Comparison of ENCODE assay signal across 8 cellular contexts in the genomic region with DNA sequence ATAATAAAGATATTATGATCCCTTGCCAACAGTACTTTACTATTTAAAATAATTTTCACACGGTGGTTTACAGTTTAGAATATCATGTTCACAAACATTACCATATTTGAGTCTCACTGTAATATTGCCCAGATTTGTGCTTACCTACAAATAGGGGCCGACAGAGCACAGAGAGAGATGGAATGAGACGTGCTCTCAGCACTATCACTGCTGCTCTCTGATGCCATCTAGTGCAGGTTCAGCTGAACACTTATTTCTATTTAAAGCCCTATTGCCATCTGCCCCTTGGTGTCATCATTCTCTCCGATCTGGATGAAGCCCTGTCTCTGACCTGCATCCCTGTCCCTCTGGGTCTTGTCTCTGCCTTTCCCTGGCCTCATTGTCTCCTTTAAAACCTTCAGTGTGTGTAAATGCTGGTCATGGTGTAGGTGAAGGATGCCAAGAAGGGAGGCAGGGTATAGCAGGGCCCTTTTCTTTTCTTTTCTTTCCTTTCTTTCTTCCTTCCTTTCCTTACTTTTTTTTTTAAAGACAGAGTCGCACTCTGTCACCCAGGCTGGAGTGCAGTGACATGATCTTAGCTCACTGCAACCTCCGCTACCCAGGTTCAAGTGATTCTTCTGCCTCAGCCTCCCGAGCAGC. TPM values are rescaled to one million over a fixed set of nuclear protein-coding genes. Genes with fewer than 3 reads are reported as not detected.
DNase-seq lines count a peak whose midpoint lies in the region; ATAC-seq, FAIRE-seq and TF ChIP-seq lines count a peak whose summit lies in the region.

No MANE protein-coding gene starts in this region.

- H3K27ac ChIP-seq in A549 (peak overlapping the region; percentile 41 to 70; a peak in 4 of 6 replicates), IMR-90 (ENCODE audit: insufficient read depth, low read length) (no peak overlapping the region), vagina (no peak overlapping the region)

- H3K9me3 ChIP-seq in A549 (no peaks in the 10 kb centered on the region), IMR-90 (ENCODE audit: control insufficient read depth, insufficient read depth, low read length) (no peaks in the 10 kb centered on the region), vagina (no peaks in the 10 kb centered on the region)

- H2BK15ac ChIP-seq in IMR-90 (ENCODE audit: low read depth, low read length), result no peak overlapping the region

- no peak overlapping the region for H3K56ac ChIP-seq in IMR-90 (ENCODE audit: extremely low read depth, insufficient read depth, low read length)

- H3K14ac ChIP-seq in IMR-90 (replicated peaks; ENCODE audit: low read depth, low read length), result no peak overlapping the region

- ATAC-seq in A549 (peak; percentile 98 to 99), IMR-90 (ENCODE audit: low read depth) (peak; percentile 99), naive B cell (ENCODE audit: low read depth in 2 of 2) (peak; percentile 78 to 79)

- H3K4me3 ChIP-seq in A549 (no peak overlapping the region), IMR-90 (ENCODE audit: insufficient read depth, low read depth, low read length) (no peak overlapping the region), vagina (no peak overlapping the region)

- H2AFZ ChIP-seq in IMR-90 (replicated peaks; ENCODE audit: low read length, poor library complexity), result peak overlapping the region; percentile 52

- POLR2A ChIA-PET in A549 (lab: Yijun Ruan, JAX), result interaction anchor here (1.0 to 1.8 kb wide), 2 partner anchors 16 to 151 kb away, joined by 7 read pairs; a partner anchor contains a TSS
- POLR2A ChIA-PET in IMR-90 (lab: Charles Lee; ENCODE audit: unreplicated experiment), result no interaction called here

- H3K79me1 ChIP-seq in IMR-90 (ENCODE audit: low read depth in 1 of 2, low read length in 2 of 2), result no peaks in the 10 kb centered on the region

- H2AK9ac ChIP-seq in IMR-90 (replicated peaks; ENCODE audit: low read depth, low read length, poor library complexity), result no peak overlapping the region

- intact Hi-C loops in IMR-90 (cut with micrococcal nuclease), result loop anchor here (1.0 to 2.0 kb wide), 4 partner anchors 24 to 225 kb away; no protein-coding TSS in a partner anchor
- intact Hi-C loops in vagina (cut with DNase I), result loop anchor here (5.0 kb wide), 1 partner anchor 151 kb away; no protein-coding TSS in a partner anchor

- no peak overlapping the region for H2AK5ac ChIP-seq in IMR-90 (ENCODE audit: low read depth, low read length)

- no peak overlapping the region for H3K18ac ChIP-seq in IMR-90 (ENCODE audit: low read depth, low read length)

- TF ChIP-seq POLR2A in A549 (IDR thresholded peaks at IDR 0.05; ENCODE audit: low read length), result no peak
- TF ChIP-seq POLR2A in GM12891 (IDR thresholded peaks at IDR 0.05; ENCODE audit: low read depth, low read length), result no peak
- no peak for TF ChIP-seq POLR2A in IMR-90 (IDR thresholded peaks at IDR 0.05; ENCODE audit: low read depth, low read length)
- no peak for TF ChIP-seq POLR2A in erythroblast (IDR thresholded peaks at IDR 0.05; ENCODE audit: low read length)
- TF ChIP-seq POLR2A in vagina (IDR thresholded peaks at IDR 0.05), result no peak

- BruUV-seq in IMR-90 (replicated peaks; lab: Mats Ljungman, UMichigan), result no TSS peak

- H3K9me3 Mint-ChIP-seq in naive B cell, result no peaks in the 10 kb centered on the region

- TF ChIP-seq RAD21 in A549 (conservative IDR thresholded peaks at IDR 0.05 in 1 of 2, IDR thresholded peaks at IDR 0.05 in 1 of 2) (peak; percentile 71 to 76), IMR-90 (IDR thresholded peaks at IDR 0.05; ENCODE audit: low read length) (peak; percentile 82)

- WGBS in A549 (ENCODE audit: missing lambda C conversion rate), result 21% methylated on average over 7 of the region's 7 CpGs
- no CpG with 5 or more reads among the region's 7 CpGs for WGBS in IMR-90 (ENCODE audit: extremely low coverage in 2 of 2, insufficient read length in 1 of 2), 2 experiments

- H3K4me1 ChIP-seq in A549, result peaks cover 8% of the 10 kb centered on the region; the same call in 2 of the 3 replicates
- H3K4me1 ChIP-seq in IMR-90 (ENCODE audit: control insufficient read depth, insufficient read depth, low read length), result no peaks in the 10 kb centered on the region
- no peaks in the 10 kb centered on the region for H3K4me1 ChIP-seq in vagina

- no peak overlapping the region for H4K8ac ChIP-seq in IMR-90 (ENCODE audit: low read depth in 2 of 2, low read length in 2 of 2)

- no peaks in the 10 kb centered on the region for H4K20me1 ChIP-seq in IMR-90 (ENCODE audit: insufficient read depth, low read length)

- no peak overlapping the region for H2BK5ac ChIP-seq in IMR-90 (ENCODE audit: low read depth, low read length, poor library complexity, severe bottlenecking)

- TF ChIP-seq CTCF in A549 (IDR thresholded peaks at IDR 0.05) (peak; percentile 83), IMR-90 (conservative IDR thresholded peaks at IDR 0.05; ENCODE audit: low read depth, low read length) (peak; percentile 86), vagina (IDR thresholded peaks at IDR 0.05) (peak; percentile 50 to 82 (median 70))

- no peak overlapping the region for H3K9ac ChIP-seq in IMR-90 (ENCODE audit: low read depth, low read length)

- CTCF ChIA-PET in A549 (lab: Yijun Ruan, JAX), result interaction anchor here (0.5 to 6.9 kb wide), 57 partner anchors 9 to 256 kb away, joined by 3 to 135 read pairs (median 5); a partner anchor contains a TSS
- CTCF ChIA-PET in IMR-90 (lab: Yijun Ruan, JAX), result interaction anchor here (0.6 to 1.4 kb wide), 7 partner anchors 9 to 223 kb away, joined by 3 to 7 read pairs (median 3); a partner anchor contains a TSS

- H3K36me3 ChIP-seq in IMR-90 (ENCODE audit: control insufficient read depth, insufficient read depth, low read length) (no peaks in the 10 kb centered on the region), vagina (no peaks in the 10 kb centered on the region)

- H3K27me3 ChIP-seq in IMR-90 (ENCODE audit: control insufficient read depth, insufficient read depth, low read length) (peaks cover 21% of the 10 kb centered on the region), vagina (no peaks in the 10 kb centered on the region)

- peak overlapping the region in 7 of 8 donors; percentile 41 to 71 (median 60) for H3K4me3 Mint-ChIP-seq in naive B cell

- FAIRE-seq in A549 (lab: Jason Lieb, UNC) (peak; percentile 73), GM12891 (lab: Jason Lieb, UNC) (peak; percentile 90)

- peaks cover 17 to 36% (median 20%) of the 10 kb centered on the region in 3 donors for H3K4me1 Mint-ChIP-seq in naive B cell

- H3K36me3 Mint-ChIP-seq in naive B cell, result no peaks in the 10 kb centered on the region

- no peak overlapping the region for H2BK120ac ChIP-seq in IMR-90 (ENCODE audit: low read depth, low read length)

- H3K4ac ChIP-seq in IMR-90 (ENCODE audit: low read depth, low read length), result no peak overlapping the region

- H3K4me2 ChIP-seq in A549, result peak overlapping the region; percentile 71
- no peak overlapping the region for H3K4me2 ChIP-seq in IMR-90 (ENCODE audit: low read depth, low read length)

- TF ChIP-seq EP300 in A549 (IDR thresholded peaks at IDR 0.05), result no peak

- no peaks in the 10 kb centered on the region for H3K9me1 ChIP-seq in IMR-90 (ENCODE audit: insufficient read depth, low read length)

- peak; percentile 67 to 84 for DNase-seq in A549 (ENCODE audit: low read depth in 1 of 2, low spot score in 1 of 2)
- no peak for DNase-seq in GM12891 (ENCODE audit: insufficient read length, low spot score)
- peak; percentile 75 for DNase-seq in IMR-90
- DNase-seq in NOMO-1 treated with dmso at 0.1 percent for 144 hours (lab: John Stamatoyannopoulos, UW; ENCODE audit: unreplicated experiment), result peak; percentile 69
- peak; percentile 58 for DNase-seq in activated CD8-positive, alpha-beta memory T cell treated with anti-CD3 and anti-CD28 coated beads, Interleukin-2, amount 50 U/mL, for 4 hours
- DNase-seq in erythroblast (lab: John Stamatoyannopoulos, UW), result peak; percentile 68 to 80
- DNase-seq in naive B cell, result peak; percentile 70
- no peak for DNase-seq in vagina (ENCODE audit: extremely low spot score in 2 of 2)

- no peak overlapping the region for H2BK20ac ChIP-seq in IMR-90 (ENCODE audit: low read depth, low read length)

- peaks cover 11 to 25% (median 13%) of the 10 kb centered on the region in 3 donors for H3K27me3 Mint-ChIP-seq in naive B cell

- H3K23ac ChIP-seq in IMR-90 (ENCODE audit: low read depth, low read length), result no peak overlapping the region

- in situ Hi-C loops in IMR-90 (cut with MboI; ENCODE audit: low sequenced_read_pairs), result loop anchor here (5.0 kb wide), 1 partner anchor 221 kb away; no protein-coding TSS in a partner anchor

- no peak overlapping the region for H4K91ac ChIP-seq in IMR-90 (ENCODE audit: insufficient read depth, low read depth, low read length)

- H3K27ac Mint-ChIP-seq in naive B cell, result peak overlapping the region in 4 of 6 donors; percentile 86 to 93 (median 92)

- dilution Hi-C loops in IMR-90 (cut with HindIII; ENCODE audit: low sequenced_read_pairs, unreplicated experiment), result no loop called here

- H4K5ac ChIP-seq in IMR-90 (ENCODE audit: low read depth, low read length), result no peak overlapping the region

RNA-seq across cellular contexts. Expression of a gene that starts 6.9 kb away (rescaled TPM):
- polyA plus RNA-seq in A549 (2011; rRNA removed) (68.1 and 76.1 TPM in 2 replicates), A549 (2017; fragmentation: RNase III; extraction: RNeasy Plus Mini Kit Qiagen cat#74134 plus additional on column Dnase treatment) (85.2 to 94.7 TPM (median 85.3 TPM) in 3 replicates), IMR-90 (2012; rRNA removed) (26.6 and 32.6 TPM in 2 replicates), naive B cell (ENCODE audit: low read depth in 6 of 6) (10 to 100 TPM; 16.6 to 47.9 (median 28.7) TPM)
- polyA plus RNA-seq in A549 (2012; cell fraction: cytosol; rRNA removed), result 40.7 and 41.4 TPM in 2 replicates
- polyA plus RNA-seq in A549 (2012; cell fraction: nucleus; rRNA removed), result 23.6 and 28.2 TPM in 2 replicates
- 64.1 and 79.6 TPM in 2 replicates for polyA minus RNA-seq in A549 (2011; rRNA and poly(A)+ RNA removed)
- polyA plus RNA-seq in GM12891 (2012; ENCODE audit: low read depth, missing spikeins), result 33.6 TPM
- total RNA-seq in IMR-90 (2012; rRNA removed) (30.8 and 41.8 TPM in 2 replicates), vagina (25.8 TPM)
- 13.1 and 14.7 TPM in 2 replicates for polyA plus RNA-seq in IMR-90 (2012; cell fraction: cytosol; rRNA removed)
- polyA plus RNA-seq in IMR-90 (2012; cell fraction: nucleus; rRNA removed; ENCODE audit: low replicate concordance), result 16.3 and 33.1 TPM in 2 replicates

RNA-seq across cellular contexts. Expression of a gene that starts 11.1 kb away (rescaled TPM):
- polyA plus RNA-seq in A549 (2011; rRNA removed) (0.11 and 0.23 TPM in 2 replicates), A549 (2017; fragmentation: RNase III; extraction: RNeasy Plus Mini Kit Qiagen cat#74134 plus additional on column Dnase treatment) (0.10 to 0.16 TPM (median 0.13 TPM) in 3 replicates), IMR-90 (2012; rRNA removed) (not detected in 2 replicates), naive B cell (ENCODE audit: low read depth in 6 of 6) (not detected)
- 0.08 and 0.09 TPM in 2 replicates for polyA plus RNA-seq in A549 (2012; cell fraction: cytosol; rRNA removed)
- polyA plus RNA-seq in A549 (2012; cell fraction: nucleus; rRNA removed), result 1.4 and 1.8 TPM in 2 replicates
- polyA minus RNA-seq in A549 (2011; rRNA and poly(A)+ RNA removed), result not detected in 2 replicates
- not detected for polyA plus RNA-seq in GM12891 (2012; ENCODE audit: low read depth, missing spikeins)
- total RNA-seq in IMR-90 (2012; rRNA removed) (not detected in 2 replicates), vagina (not detected)
- polyA plus RNA-seq in IMR-90 (2012; cell fraction: cytosol; rRNA removed), result 0.35 TPM in 1 of 2 replicates, not detected in the other
- 0.20 and 0.21 TPM in 2 replicates for polyA plus RNA-seq in IMR-90 (2012; cell fraction: nucleus; rRNA removed; ENCODE audit: low replicate concordance)

RNA-seq across cellular contexts. Expression of a gene that starts 16.6 kb away (rescaled TPM):
- polyA plus RNA-seq in A549 (2011; rRNA removed) (81.4 and 109 TPM in 2 replicates), A549 (2017; fragmentation: RNase III; extraction: RNeasy Plus Mini Kit Qiagen cat#74134 plus additional on column Dnase treatment) (108 to 119 TPM (median 116 TPM) in 3 replicates), IMR-90 (2012; rRNA removed) (60.6 and 61.0 TPM in 2 replicates), naive B cell (ENCODE audit: low read depth in 6 of 6) (100 to 1,000 TPM in 5 of 6 donors, 10 to 100 TPM in 1; 97.6 to 177 (median 110) TPM)
- polyA plus RNA-seq in A549 (2012; cell fraction: cytosol; rRNA removed), result 179 and 191 TPM in 2 replicates
- 129 and 136 TPM in 2 replicates for polyA plus RNA-seq in A549 (2012; cell fraction: nucleus; rRNA removed)
- polyA minus RNA-seq in A549 (2011; rRNA and poly(A)+ RNA removed), result 115 and 124 TPM in 2 replicates
- 60.1 TPM for polyA plus RNA-seq in GM12891 (2012; ENCODE audit: low read depth, missing spikeins)
- total RNA-seq in IMR-90 (2012; rRNA removed) (70.3 and 74.2 TPM in 2 replicates), vagina (46.7 TPM)
- 63.8 and 76.0 TPM in 2 replicates for polyA plus RNA-seq in IMR-90 (2012; cell fraction: cytosol; rRNA removed)
- 25.3 and 30.2 TPM in 2 replicates for polyA plus RNA-seq in IMR-90 (2012; cell fraction: nucleus; rRNA removed; ENCODE audit: low replicate concordance)

RNA-seq across cellular contexts. Expression of a gene that starts 28.6 kb away (rescaled TPM):
- polyA plus RNA-seq in A549 (2011; rRNA removed) (not detected in 2 replicates), A549 (2017; fragmentation: RNase III; extraction: RNeasy Plus Mini Kit Qiagen cat#74134 plus additional on column Dnase treatment) (not detected in 3 replicates), IMR-90 (2012; rRNA removed) (not detected in 2 replicates), naive B cell (ENCODE audit: low read depth in 6 of 6) (1 to 10 TPM in 5 of 6 donors, not detected in 1; 2.4 to 4.5 (median 3.2) TPM)
- not detected in 2 replicates for polyA plus RNA-seq in A549 (2012; cell fraction: cytosol; rRNA removed)
- polyA plus RNA-seq in A549 (2012; cell fraction: nucleus; rRNA removed), result not detected in 2 replicates
- not detected in 2 replicates for polyA minus RNA-seq in A549 (2011; rRNA and poly(A)+ RNA removed)
- 3.5 TPM for polyA plus RNA-seq in GM12891 (2012; ENCODE audit: low read depth, missing spikeins)
- total RNA-seq in IMR-90 (2012; rRNA removed) (not detected in 2 replicates), vagina (not detected)
- not detected in 2 replicates for polyA plus RNA-seq in IMR-90 (2012; cell fraction: cytosol; rRNA removed)
- polyA plus RNA-seq in IMR-90 (2012; cell fraction: nucleus; rRNA removed; ENCODE audit: low replicate concordance), result not detected in 2 replicates

RNA-seq across cellular contexts. Expression of a gene that starts 33.8 kb away (rescaled TPM):
- 0.12 TPM in 1 of 2 replicates, not detected in the other for polyA plus RNA-seq in A549 (2011; rRNA removed)
- polyA plus RNA-seq in A549 (2012; cell fraction: cytosol; rRNA removed), result 0.03 TPM in 1 of 2 replicates, not detected in the other
- 0.07 and 0.18 TPM in 2 replicates for polyA plus RNA-seq in A549 (2012; cell fraction: nucleus; rRNA removed)
- polyA plus RNA-seq in A549 (2017; fragmentation: RNase III; extraction: RNeasy Plus Mini Kit Qiagen cat#74134 plus additional on column Dnase treatment), result not detected in 3 replicates
- not detected in 2 replicates for polyA minus RNA-seq in A549 (2011; rRNA and poly(A)+ RNA removed)
- polyA plus RNA-seq in GM12891 (2012; ENCODE audit: low read depth, missing spikeins), result 0.15 TPM
- not detected in 2 replicates for total RNA-seq in IMR-90 (2012; rRNA removed)
- 0.07 TPM in 1 of 2 replicates, not detected in the other for polyA plus RNA-seq in IMR-90 (2012; rRNA removed)
- 0.04 and 0.11 TPM in 2 replicates for polyA plus RNA-seq in IMR-90 (2012; cell fraction: cytosol; rRNA removed)
- 0.05 TPM in 2 replicates for polyA plus RNA-seq in IMR-90 (2012; cell fraction: nucleus; rRNA removed; ENCODE audit: low replicate concordance)
- polyA plus RNA-seq in naive B cell (ENCODE audit: low read depth in 6 of 6), result not detected
- total RNA-seq in vagina, result 2.0 TPM

Comparison
In these comparisons a context has a peak if more than half of its experiments do, and no peak if none do; other contexts are left out.
1. DNase-seq: peak in A549 (2 of 2), IMR-90 (single experiment), NOMO-1 treated with dmso at 0.1 percent for 144 hours (single experiment), activated CD8-positive, alpha-beta memory T cell treated with anti-CD3 and anti-CD28 coated beads, Interleukin-2, amount 50 U/mL, for 4 hours (single experiment), erythroblast (2 of 2) and naive B cell (single experiment); none in GM12891 (single experiment) and vagina (0 of 2).
2. H3K27ac ChIP-seq: peak in A549 (2 of 2); none in IMR-90 (single experiment) and vagina (single experiment).
3. Peak in every context shown above with its lines, with median percentiles within 50 percentile points of each other: ATAC-seq and CTCF ChIP-seq.